8 cellular contexts compared by ENCODE assay signal in genomic region chr1:161766102-161766981, GRCh38. TPM values are rescaled to one million over a fixed set of nuclear protein-coding genes. Genes with fewer than 3 reads are reported as not detected.
A peak's percentile ranks its signal among the peaks of the same experiment; 100 is the strongest.
DNase-seq lines count a peak whose midpoint lies in the region; ATAC-seq, FAIRE-seq and TF ChIP-seq lines count a peak whose summit lies in the region.

Gene ATF6, plus strand, starts transcription at chr1:161766320. Its CDS starts 41 bp downstream, at chr1:161766361.

- DNase-seq in ACHN: peak; percentile 97
- peak; percentile 89 for DNase-seq in NCI-H345 (lab: John Stamatoyannopoulos, UW)
- peak; percentile 55 for DNase-seq in activated CD4-positive, CD25-positive, alpha-beta regulatory T cell treated with anti-CD3 and anti-CD28 coated beads, Interleukin-2, amount 50 U/mL, for 16 hours (ENCODE audit: low read depth, low spot score)
- peak; percentile 47 to 72 for DNase-seq in central memory CD8-positive, alpha-beta T cell (ENCODE audit: low spot score in 2 of 2)
- DNase-seq in keratinocyte (ENCODE audit: low read depth, low spot score): no peak
- peak; percentile 70 to 74 (median 72) for DNase-seq in stimulated activated CD4-positive, alpha-beta T cell treated with anti-CD3 and anti-CD28 coated beads, Interleukin-12 subunit alpha, Interleukin-12 subunit beta, amount 100 ng/mL, for 48 hours (ENCODE audit: low read depth in 2 of 3, low spot score in 1 of 3)

- peaks cover 11% of the 10 kb centered on the region for H3K36me3 Mint-ChIP-seq in central memory CD8-positive, alpha-beta T cell (ENCODE audit: insufficient read depth)

- no peaks in the 10 kb centered on the region for H3K36me3 ChIP-seq in keratinocyte (ENCODE audit: control insufficient read depth in 2 of 2, extremely low read depth in 1 of 2, insufficient read depth in 2 of 2, low read length in 2 of 2)

- H3K27ac Mint-ChIP-seq in central memory CD8-positive, alpha-beta T cell (ENCODE audit: low read depth): peak within 1 kb of the TSS; percentile 99

- peaks cover 15% of the 10 kb centered on the region for H3K4me1 ChIP-seq in keratinocyte (ENCODE audit: control insufficient read depth, extremely low read depth, insufficient read depth, low read length)

- H3K27ac ChIP-seq in keratinocyte (ENCODE audit: control insufficient read depth, insufficient read depth, low read length): peak within 1 kb of the TSS; percentile 97

- no peak for FAIRE-seq in keratinocyte (lab: Jason Lieb, UNC)

- H2AFZ ChIP-seq in keratinocyte (ENCODE audit: control insufficient read depth, low read length): peak within 1 kb of the TSS; percentile 99

- H3K4me1 Mint-ChIP-seq in central memory CD8-positive, alpha-beta T cell: peaks cover 30% of the 10 kb centered on the region

- peak within 1 kb of the TSS; percentile 92 to 97 (median 95) for H3K4me3 ChIP-seq in keratinocyte (ENCODE audit: control insufficient read depth in 2 of 3, extremely low read depth in 1 of 3, insufficient read depth in 2 of 3, low read depth in 1 of 3, low read length in 3 of 3)

- in situ Hi-C loops in ACHN (cut with HindIII; ENCODE audit: low pct_ligation_motif_present, low pct_unique_long_range_greater_than_20kb, low sequenced_read_pairs): no loop called here

- TF ChIP-seq CTCF in keratinocyte (optimal IDR thresholded peaks at IDR 0.05 in 1 of 3, IDR thresholded peaks at IDR 0.05 in 1 of 3, conservative IDR thresholded peaks at IDR 0.05 in 1 of 3; ENCODE audit: extremely low read depth in 1 of 3, insufficient read depth in 2 of 3, low read length in 3 of 3): no peak

- H3K9ac ChIP-seq in keratinocyte (ENCODE audit: control insufficient read depth, extremely low read depth, insufficient read depth, low read length): peak within 1 kb of the TSS; percentile 98

- dilution Hi-C loops in keratinocyte (cut with MboI; ENCODE audit: extremely low pct_ligation_motif_present, low sequenced_read_pairs): no loop called here

- H4K20me1 ChIP-seq in keratinocyte (ENCODE audit: control insufficient read depth, extremely low read depth, insufficient read depth, low read length): no peaks in the 10 kb centered on the region

- H3K79me2 ChIP-seq in keratinocyte (ENCODE audit: control insufficient read depth, insufficient read depth, low read length): peaks cover 49% of the 10 kb centered on the region

- no peaks in the 10 kb centered on the region for H3K27me3 ChIP-seq in keratinocyte (ENCODE audit: control insufficient read depth, extremely low read depth, insufficient read depth, low read length)

- H3K9me3 ChIP-seq in keratinocyte (ENCODE audit: control insufficient read depth, low read depth, low read length): no peaks in the 10 kb centered on the region

- no peaks in the 10 kb centered on the region for H3K9me1 ChIP-seq in keratinocyte (ENCODE audit: control insufficient read depth, extremely low read depth, insufficient read depth, low read length)

- no peaks in the 10 kb centered on the region for H3K27me3 Mint-ChIP-seq in central memory CD8-positive, alpha-beta T cell

- ATAC-seq in GM18873 (IDR thresholded peaks at IDR 0.05; ENCODE audit: low FRiP score, unreplicated experiment): peak; percentile 61
- peak; percentile 63 for ATAC-seq in HG03175 (IDR thresholded peaks at IDR 0.05; ENCODE audit: unreplicated experiment)
- peak; percentile 64 for ATAC-seq in central memory CD8-positive, alpha-beta T cell (replicated peaks; ENCODE audit: extremely low read depth, poor library complexity, severe bottlenecking)

- no peaks in the 10 kb centered on the region for H3K9me3 Mint-ChIP-seq in central memory CD8-positive, alpha-beta T cell

- peak within 1 kb of the TSS; percentile 99 for H3K4me3 Mint-ChIP-seq in central memory CD8-positive, alpha-beta T cell

- H3K4me2 ChIP-seq in keratinocyte (ENCODE audit: control insufficient read depth, extremely low read depth, insufficient read depth, low read depth, low read length): peak within 1 kb of the TSS; percentile 96

RNA-seq across cellular contexts. Expression of gene ATF6, which starts in this region (rescaled TPM):
- polyA plus RNA-seq in keratinocyte: 16.4 to 19.7 TPM (median 18.3 TPM) in 3 replicates
- 15.1 TPM for polyA plus RNA-seq in keratinocyte (2011; ENCODE audit: low read depth)
- polyA plus RNA-seq in keratinocyte (2011; cell fraction: cytosol; rRNA removed): 6.3 and 13.3 TPM in 2 replicates
- polyA plus RNA-seq in keratinocyte (2011; cell fraction: nucleus; rRNA removed): 24.6 and 28.3 TPM in 2 replicates
- 11.5 and 14.8 TPM in 2 replicates for polyA plus RNA-seq in keratinocyte (2012; ENCODE audit: low replicate concordance)
- polyA minus RNA-seq in keratinocyte: 9.1 to 21.4 TPM (median 21.2 TPM) in 3 replicates
- polyA minus RNA-seq in keratinocyte (2011; cell fraction: cytosol; rRNA and poly(A)+ RNA removed): 9.4 TPM
- 26.6 and 45.1 TPM in 2 replicates for polyA minus RNA-seq in keratinocyte (2011; cell fraction: nucleus; rRNA and poly(A)+ RNA removed)
